Comparison of ENCODE assay signal across 29 cellular contexts in genomic region chr7:34719651-34720050, GRCh38.
"Had no signal": no experiment of that assay in that cellular context is flagged by ENCODE, and none has a peak within 500 bp of the region (broad histone marks: within the 10 kb centered on the region; RNA-seq: fewer than 3 reads in every experiment).

No MANE protein-coding gene starts in this region.

- H3K27me3 ChIP-seq: esophagus muscularis mucosa, foreskin keratinocyte, gastrocnemius medialis, heart left ventricle had no signal

- H3K9me3 Mint-ChIP-seq: activated CD4-positive, alpha-beta memory T cell treated with anti-CD3 and anti-CD28 coated beads, Interleukin-2, amount 10 ng/mL, durations not matched to agents 7 days and 5 days; activated CD4-positive, alpha-beta T cell treated with anti-CD3 and anti-CD28 coated beads, Interleukin-2, amount 10 ng/mL, durations not matched to agents 7 days and 5 days; activated naive CD4-positive, alpha-beta T cell treated with anti-CD3 and anti-CD28 coated beads, Interleukin-2, amount 10 ng/mL, durations not matched to agents 7 days and 5 days; activated T-cell treated with anti-CD3 and anti-CD28 coated beads, Interleukin-2, amount 50 U/mL, for 24 hours; activated T-cell treated with anti-CD3 and anti-CD28 coated beads, Interleukin-2, amount 50 U/mL, for 72 hours; effector memory CD8-positive, alpha-beta T cell; WTC11 had no signal

- H3K36me3 Mint-ChIP-seq: activated naive CD4-positive, alpha-beta T cell treated with anti-CD3 and anti-CD28 coated beads, Interleukin-2, amount 10 ng/mL, durations not matched to agents 7 days and 5 days; activated naive CD8-positive, alpha-beta T cell; WTC11 had no signal

- DNase-seq: activated CD4-positive, alpha-beta memory T cell treated with anti-CD3 and anti-CD28 coated beads, Interleukin-2, amount 10 ng/mL, durations not matched to agents 7 days and 5 days; activated CD4-positive, alpha-beta T cell treated with anti-CD3 and anti-CD28 coated beads for 1 hour; activated CD4-positive, alpha-beta T cell treated with anti-CD3 and anti-CD28 coated beads for 4 hours; activated CD4-positive, alpha-beta T cell treated with anti-CD3 and anti-CD28 coated beads, Interleukin-2, amount 10 ng/mL, durations not matched to agents 7 days and 5 days; activated CD4-positive, alpha-beta T cell treated with anti-CD3 and anti-CD28 coated beads, Interleukin-2, amount 50 U/mL, for 4 hours; activated CD8-positive, alpha-beta memory T cell treated with anti-CD3 and anti-CD28 coated beads, Interleukin-2, amount 50 U/mL, for 48 hours; activated gamma-delta T cell; activated naive CD4-positive, alpha-beta T cell; activated naive CD4-positive, alpha-beta T cell treated with anti-CD3 and anti-CD28 coated beads, Interleukin-2, amount 10 ng/mL, durations not matched to agents 7 days and 5 days; activated T-cell treated with anti-CD3 and anti-CD28 coated beads for 4 hours; activated T-cell treated with anti-CD3 and anti-CD28 coated beads, Interleukin-2, amount 50 U/mL, for 24 hours; activated T-cell treated with anti-CD3 and anti-CD28 coated beads, Interleukin-2, amount 50 U/mL, for 72 hours; amniotic stem cell; anterior cingulate cortex; caudate nucleus; cerebellar nuclear complex; effector CD4-positive, alpha-beta T cell; effector memory CD8-positive, alpha-beta T cell; erythroblast; foreskin keratinocyte; gastrocnemius medialis; glutamatergic neuron; heart left ventricle; T-helper 2 cell had no signal

- H3K4me3 Mint-ChIP-seq: activated CD4-positive, alpha-beta memory T cell treated with anti-CD3 and anti-CD28 coated beads, Interleukin-2, amount 10 ng/mL, durations not matched to agents 7 days and 5 days; activated CD4-positive, alpha-beta T cell treated with anti-CD3 and anti-CD28 coated beads, Interleukin-2, amount 10 ng/mL, durations not matched to agents 7 days and 5 days; activated naive CD4-positive, alpha-beta T cell treated with anti-CD3 and anti-CD28 coated beads, Interleukin-2, amount 10 ng/mL, durations not matched to agents 7 days and 5 days; activated naive CD8-positive, alpha-beta T cell; activated T-cell treated with anti-CD3 and anti-CD28 coated beads, Interleukin-2, amount 50 U/mL, for 24 hours; dendritic cell treated with granulocyte-macrophage colony-stimulating factor and Interleukin-4, amounts not matched to agents 40 ng/mL and 50 ng/mL, for 4 days; WTC11 had no signal

- H3K4me3 ChIP-seq: coronary artery, esophagus muscularis mucosa, gastrocnemius medialis, heart left ventricle had no signal

- H3K27me3 Mint-ChIP-seq: activated CD4-positive, alpha-beta memory T cell treated with anti-CD3 and anti-CD28 coated beads, Interleukin-2, amount 10 ng/mL, durations not matched to agents 7 days and 5 days; activated naive CD4-positive, alpha-beta T cell treated with anti-CD3 and anti-CD28 coated beads, Interleukin-2, amount 10 ng/mL, durations not matched to agents 7 days and 5 days; activated naive CD8-positive, alpha-beta T cell; activated T-cell treated with anti-CD3 and anti-CD28 coated beads, Interleukin-2, amount 50 U/mL, for 24 hours; dendritic cell treated with granulocyte-macrophage colony-stimulating factor and Interleukin-4, amounts not matched to agents 40 ng/mL and 50 ng/mL, for 4 days; effector memory CD8-positive, alpha-beta T cell had no signal

- ATAC-seq: activated T-cell treated with anti-CD3 and anti-CD28 coated beads, Interleukin-2, amount 50 U/mL, for 72 hours; foreskin keratinocyte; gastrocnemius medialis; WTC11 had no signal

- H3K9me3 ChIP-seq: esophagus muscularis mucosa, gastrocnemius medialis, heart left ventricle had no signal

- H3K36me3 ChIP-seq: esophagus muscularis mucosa, gastrocnemius medialis, heart left ventricle had no signal

- H3K27ac ChIP-seq: coronary artery, esophagus muscularis mucosa, foreskin keratinocyte, gastrocnemius medialis, heart left ventricle had no signal

- H3K27ac Mint-ChIP-seq: activated naive CD4-positive, alpha-beta T cell treated with anti-CD3 and anti-CD28 coated beads, Interleukin-2, amount 10 ng/mL, durations not matched to agents 7 days and 5 days; activated naive CD8-positive, alpha-beta T cell; activated T-cell treated with anti-CD3 and anti-CD28 coated beads, Interleukin-2, amount 50 U/mL, for 24 hours; activated T-cell treated with anti-CD3 and anti-CD28 coated beads, Interleukin-2, amount 50 U/mL, for 72 hours; dendritic cell treated with granulocyte-macrophage colony-stimulating factor and Interleukin-4, amounts not matched to agents 40 ng/mL and 50 ng/mL, for 4 days; WTC11 had no signal

- H3K4me1 ChIP-seq: foreskin keratinocyte, gastrocnemius medialis had no signal
